17 cellular contexts compared by ENCODE assay signal in the genomic region with DNA sequence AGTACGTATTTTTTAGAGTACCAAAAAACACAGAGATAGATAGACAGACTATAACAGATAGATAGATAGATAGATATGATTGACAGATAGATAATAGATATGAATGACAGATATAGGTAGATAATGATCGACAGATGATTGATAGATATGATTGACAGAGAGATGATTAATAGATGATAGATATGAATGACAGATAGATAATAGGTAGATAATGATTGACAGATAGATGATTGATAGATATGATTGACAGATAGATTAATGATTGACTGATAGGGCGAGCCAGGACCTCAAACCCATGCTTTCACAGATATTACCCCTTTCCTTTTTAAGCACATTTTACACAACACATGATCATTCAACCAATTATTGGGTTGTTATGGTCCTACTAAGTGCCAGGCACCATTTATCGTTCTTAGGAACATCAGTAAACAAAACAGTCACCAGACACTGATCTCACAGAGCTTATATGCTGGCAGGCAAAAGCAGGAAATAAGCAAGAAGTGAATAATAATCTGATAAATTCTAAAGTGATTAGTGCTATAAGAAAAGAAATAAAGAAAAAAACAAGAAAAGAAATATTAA. TPM values are rescaled to one million over a fixed set of nuclear protein-coding genes. Genes with fewer than 3 reads are reported as not detected.
DNase-seq lines count a peak whose midpoint lies in the region; ATAC-seq, FAIRE-seq and TF ChIP-seq lines count a peak whose summit lies in the region.
"Had no signal": no experiment of that assay in that cellular context is flagged by ENCODE, and none has a peak within 500 bp of the region (broad histone marks: within the 10 kb centered on the region; RNA-seq: fewer than 3 reads in every experiment).

No MANE protein-coding gene starts in this region.

- H3K36me3 ChIP-seq in HepG2 (replicated peaks in 1 of 2; ENCODE audit: control insufficient read depth in 1 of 2, insufficient read depth in 2 of 2, low read length in 2 of 2) (no peaks in the 10 kb centered on the region), right lobe of liver (no peaks in the 10 kb centered on the region), K562 (ENCODE audit: control insufficient read depth, insufficient read depth, low read length) (no peaks in the 10 kb centered on the region), spleen (no peaks in the 10 kb centered on the region)
- H3K36me3 ChIP-seq: BLaER1 had no signal

- no peak overlapping the region for H3K27ac ChIP-seq in HepG2 (ENCODE audit: extremely low read length, insufficient read depth, low read length)
- H3K27ac ChIP-seq in right lobe of liver: no peak overlapping the region
- H3K27ac ChIP-seq in K562 (ENCODE audit: extremely low read depth, low read depth, low read length): no peak overlapping the region
- H3K27ac ChIP-seq in spleen: peak overlapping the region in 6 of 8 donors; percentile 27 to 70 (median 50)
- H3K27ac ChIP-seq: BLaER1 had no signal

- in situ Hi-C loops in HepG2 (cut with HindIII; ENCODE audit: extremely low pct_ligation_motif_present, low pct_unique_long_range_greater_than_20kb) (no loop called here), K562 (cut with MboI) (loop anchor here (25.0 kb wide), 1 partner anchor 1415 kb away; no protein-coding TSS in a partner anchor)

- POLR2A ChIA-PET in HepG2 (lab: Yijun Ruan, JAX): no interaction called here
- POLR2A ChIA-PET in K562 (lab: Yijun Ruan, JAX): no interaction called here

- no peaks in the 10 kb centered on the region for H4K20me1 ChIP-seq in HepG2 (ENCODE audit: insufficient read depth, low read length)
- no peaks in the 10 kb centered on the region for H4K20me1 ChIP-seq in K562 (replicated peaks; ENCODE audit: control insufficient read depth, insufficient read depth, low read length)

- FAIRE-seq in HepG2 (lab: Jason Lieb, UNC) (no peak), K562 (lab: Jason Lieb, UNC) (no peak)
- FAIRE-seq: GM19239 had no signal

- no peak for TF ChIP-seq RAD21 in HepG2 (CRISPR knock-in tag; IDR thresholded peaks at IDR 0.05)
- TF ChIP-seq RAD21 in K562 (CRISPR knock-in tag; conservative IDR thresholded peaks at IDR 0.05 in 1 of 2, IDR thresholded peaks at IDR 0.05 in 1 of 2): no peak

- TF ChIP-seq EP300 in HepG2 (IDR thresholded peaks at IDR 0.05; ENCODE audit: low read depth in 2 of 2, low read length in 2 of 2): no peak
- no peak for TF ChIP-seq EP300 in HepG2 (CRISPR knock-in tag; IDR thresholded peaks at IDR 0.05; ENCODE audit: borderline replicate concordance)
- TF ChIP-seq EP300 in K562 (IDR thresholded peaks at IDR 0.05; ENCODE audit: low read length): no peak

- WGBS in HepG2 (ENCODE audit: low lambda C conversion rate): 23% methylated on average over 4 of the region's 4 CpGs
- 74% methylated on average over 4 of the region's 4 CpGs for WGBS in right lobe of liver (ENCODE audit: insufficient coverage, low coverage, low lambda C conversion rate, missing lambda C conversion rate)
- 1% methylated on average over 4 of the region's 4 CpGs for WGBS in K562 (ENCODE audit: insufficient coverage, low coverage, missing lambda C conversion rate)
- 73 to 85% (median 79%) methylated on average over 4 of the region's 4 CpGs for WGBS in spleen, 5 donors

- H3K4me1 ChIP-seq in HepG2 (ENCODE audit: insufficient read depth, low read length) (peaks cover 34% of the 10 kb centered on the region), right lobe of liver (peaks cover 0 to 21% (median 9%) of the 10 kb centered on the region in 4 donors), K562 (replicated peaks in 1 of 2; ENCODE audit: control insufficient read depth in 2 of 2, insufficient read depth in 2 of 2, low read length in 2 of 2) (no peaks in the 10 kb centered on the region), spleen (peaks cover 10 to 73% (median 46%) of the 10 kb centered on the region in 6 donors)
- H3K4me1 ChIP-seq: BLaER1 had no signal

- CTCF ChIA-PET in HepG2 (lab: Yijun Ruan, JAX; ENCODE audit: low intra/inter-chr PET ratio, low total read pairs) (no interaction called here), K562 (lab: Yijun Ruan, JAX; ENCODE audit: low intra/inter-chr PET ratio) (no interaction called here)

- no peak for ATAC-seq in HepG2
- ATAC-seq in right lobe of liver: no peak
- no peak for ATAC-seq in K562
- ATAC-seq in GM18520 (IDR thresholded peaks at IDR 0.05; ENCODE audit: unreplicated experiment): no peak
- ATAC-seq in GM21381 (IDR thresholded peaks at IDR 0.05; ENCODE audit: unreplicated experiment): no peak
- ATAC-seq: GM23338, HCT116 had no signal

- H3K9ac ChIP-seq in HepG2 (ENCODE audit: insufficient read depth, low read depth, low read length) (no peak overlapping the region), K562 (ENCODE audit: insufficient read depth in 1 of 2, low read depth in 2 of 2, low read length in 2 of 2) (no peak overlapping the region)
- H3K9ac ChIP-seq: BLaER1 had no signal

- no peak overlapping the region for H3K4me3 ChIP-seq in HepG2 (replicated peaks in 1 of 3; ENCODE audit: insufficient read depth in 1 of 3, low read depth in 2 of 3, low read length in 3 of 3)
- H3K4me3 ChIP-seq in right lobe of liver: no peak overlapping the region
- H3K4me3 ChIP-seq in K562: no peak overlapping the region
- H3K4me3 ChIP-seq in spleen: no peak overlapping the region
- H3K4me3 ChIP-seq: BLaER1, GM23338 had no signal

- H3K79me2 ChIP-seq in HepG2 (ENCODE audit: insufficient read depth, low read length): no peaks in the 10 kb centered on the region
- no peaks in the 10 kb centered on the region for H3K79me2 ChIP-seq in K562 (ENCODE audit: control insufficient read depth, insufficient read depth, low read length)

- H3K27me3 ChIP-seq in HepG2 (ENCODE audit: control insufficient read depth in 1 of 2, insufficient read depth in 2 of 2, low read length in 2 of 2) (peaks cover 0 to 1% of the 10 kb centered on the region in 2 experiments; a peak in 2 of 5 replicates), right lobe of liver (no peaks in the 10 kb centered on the region), K562 (ENCODE audit: control insufficient read depth in 2 of 2, insufficient read depth in 2 of 2, low read length in 2 of 2) (peaks cover 0 to 8% of the 10 kb centered on the region in 2 experiments; a peak in 3 of 5 replicates), spleen (replicated peaks in 1 of 7) (peaks cover 0 to 36% (median under 1%) of the 10 kb centered on the region in 7 donors)

- TF ChIP-seq POLR2A in HepG2 (IDR thresholded peaks at IDR 0.05; ENCODE audit: insufficient read depth in 1 of 2, low read depth in 2 of 2, low read length in 2 of 2) (no peak), right lobe of liver (IDR thresholded peaks at IDR 0.05) (no peak), K562 (conservative IDR thresholded peaks at IDR 0.05) (no peak), spleen (IDR thresholded peaks at IDR 0.05) (no peak)

- H3K9me3 ChIP-seq in HepG2 (ENCODE audit: low read length): no peaks in the 10 kb centered on the region
- no peaks in the 10 kb centered on the region for H3K9me3 ChIP-seq in right lobe of liver
- H3K9me3 ChIP-seq in K562 (replicated peaks; ENCODE audit: control insufficient read depth, insufficient read depth, low read depth, low read length): no peaks in the 10 kb centered on the region
- H3K9me3 ChIP-seq in spleen: no peaks in the 10 kb centered on the region
- H3K9me3 ChIP-seq: BLaER1 had no signal

- H3K4me2 ChIP-seq in HepG2 (ENCODE audit: low read depth, low read length) (no peak overlapping the region), K562 (ENCODE audit: insufficient read depth, low read length) (no peak overlapping the region)
- H3K4me2 ChIP-seq: BLaER1, GM23338 had no signal

- TF ChIP-seq CTCF in HepG2 (CRISPR knock-in tag; IDR thresholded peaks at IDR 0.05): no peak
- TF ChIP-seq CTCF in right lobe of liver (IDR thresholded peaks at IDR 0.05): no peak
- no peak for TF ChIP-seq CTCF in K562 (IDR thresholded peaks at IDR 0.05 in 2 of 3, conservative IDR thresholded peaks at IDR 0.05 in 1 of 3; ENCODE audit: insufficient read depth in 2 of 3, low read depth in 1 of 3, low read length in 3 of 3)
- TF ChIP-seq CTCF in spleen (IDR thresholded peaks at IDR 0.05 in 8 of 11, conservative IDR thresholded peaks at IDR 0.05 in 3 of 11): no peak

- BruUV-seq in HepG2 (replicated peaks; lab: Mats Ljungman, UMichigan): no TSS peak
- BruUV-seq in K562 (replicated peaks; lab: Mats Ljungman, UMichigan): no TSS peak

- no peaks in the 10 kb centered on the region for H3K9me1 ChIP-seq in K562 (ENCODE audit: control insufficient read depth, insufficient read depth, low read length)

- DNase-seq in HepG2 (ENCODE audit: low spot score) (no peak), right lobe of liver (no peak), K562 (ENCODE audit: extremely low read depth in 1 of 4, low spot score in 3 of 4) (no peak), spleen (no peak), anterior cingulate cortex (lab: John Stamatoyannopoulos, UW) (no peak)
- DNase-seq: 8988T; CD4-positive, alpha-beta memory T cell; DMS153; DMS79; GDM1; H7 had no signal

- intact Hi-C loops in HepG2 (cut with micrococcal nuclease; ENCODE audit: unreplicated experiment) (no loop called here), right lobe of liver (cut with DNase I) (no loop called here), K562 (cut with micrococcal nuclease) (no loop called here), spleen (cut with DNase I; ENCODE audit: low total_unique reads) (no loop called here)

- H2AFZ ChIP-seq in HepG2 (ENCODE audit: low read length): no peak overlapping the region
- no peak overlapping the region for H2AFZ ChIP-seq in K562 (ENCODE audit: low read depth, low read length)
- H2AFZ ChIP-seq: GM23338 had no signal

RNA-seq across cellular contexts. Expression of a gene that starts 11.6 kb away (rescaled TPM):
- total RNA-seq in HepG2 (2016; rRNA removed; fragmentation: Illumina TruSeq; extraction: Trizol) (0.11 and 0.18 TPM in 2 replicates), right lobe of liver (10 to 100 TPM; 16.6 to 32.3 (median 22.5) TPM), K562 (2014; rRNA removed) (not detected in 2 replicates), K562 (2014; rRNA removed; fragmentation: Illumina TruSeq; extraction: Trizol) (not detected in 2 replicates), K562 (2015; rRNA removed; fragmentation: Illumina TruSeq; extraction: Trizol) (not detected in 2 replicates), K562 (2021) (0.04 and 0.09 TPM in 2 replicates), spleen (100 to 1,000 TPM; 140 to 295 (median 194) TPM)
- total RNA-seq in HepG2 (2016; cell fraction: cytosol; rRNA removed; fragmentation: Illumina TruSeq; extraction: Trizol; ENCODE audit: low read depth): not detected in 2 replicates
- 0.06 and 0.27 TPM in 2 replicates for total RNA-seq in HepG2 (2016; cell fraction: insoluble cytoplasmic fraction; rRNA removed; fragmentation: Illumina TruSeq; extraction: Trizol)
- total RNA-seq in HepG2 (2016; cell fraction: membrane; rRNA removed; fragmentation: Illumina TruSeq; extraction: Trizol): 0.03 and 0.09 TPM in 2 replicates
- total RNA-seq in HepG2 (2016; cell fraction: nucleus; rRNA removed; fragmentation: Illumina TruSeq; extraction: Trizol): 0.13 and 0.25 TPM in 2 replicates
- polyA plus RNA-seq in HepG2 (2011; rRNA removed) (0.08 and 0.14 TPM in 2 replicates), K562 (2011; rRNA removed) (not detected in 2 replicates), K562 (2014; fragmentation: Illumina TruSeq; extraction: Trizol) (not detected in 2 replicates), K562 (2014; fragmentation: Nextera tagmentation; extraction: Ambion mirVana) (not detected), K562 (2014; rRNA removed) (not detected in 2 replicates), spleen (10 to 100 TPM; 18.7 to 53.2 (median 27.3) TPM)
- 0.04 and 0.10 TPM in 2 replicates for polyA plus RNA-seq in HepG2 (2011; cell fraction: cytosol; rRNA removed)
- polyA plus RNA-seq in HepG2 (2011; cell fraction: nucleus; rRNA removed): 0.14 and 0.24 TPM in 2 replicates
- polyA plus RNA-seq in HepG2 (2012): 0.11 and 0.28 TPM in 2 replicates
- not detected in 2 replicates for polyA plus RNA-seq in HepG2 (2016; cell fraction: cytosol; fragmentation: Illumina TruSeq; extraction: Trizol; ENCODE audit: low read depth)
- 0.26 and 0.32 TPM in 2 replicates for polyA plus RNA-seq in HepG2 (2016; cell fraction: insoluble cytoplasmic fraction; fragmentation: Illumina TruSeq; extraction: Trizol; ENCODE audit: low read depth)
- 0.05 and 0.07 TPM in 2 replicates for polyA plus RNA-seq in HepG2 (2016; cell fraction: membrane; fragmentation: Illumina TruSeq; extraction: Trizol; ENCODE audit: low read depth)
- polyA plus RNA-seq in HepG2 (2016; cell fraction: nucleus; fragmentation: Illumina TruSeq; extraction: Trizol; ENCODE audit: insufficient read depth, low read depth): 0.39 and 0.52 TPM in 2 replicates
- polyA minus RNA-seq in HepG2 (2011; rRNA and poly(A)+ RNA removed; ENCODE audit: low replicate concordance): 0.06 and 0.98 TPM in 2 replicates
- polyA minus RNA-seq in HepG2 (2011; cell fraction: cytosol; rRNA and poly(A)+ RNA removed): 0.18 and 0.20 TPM in 2 replicates
- 0.12 and 0.13 TPM in 2 replicates for polyA minus RNA-seq in HepG2 (2011; cell fraction: nucleus; rRNA and poly(A)+ RNA removed)
- total RNA-seq in K562 (2011; cell fraction: chromatin; rRNA removed; ENCODE audit: low replicate concordance): not detected in 2 replicates
- total RNA-seq in K562 (2011; cell fraction: nucleolus; rRNA removed): not detected in 2 replicates
- not detected in 2 replicates for total RNA-seq in K562 (2011; cell fraction: nucleoplasm; rRNA removed)
- not detected in 2 replicates for polyA plus RNA-seq in K562 (2011; cell fraction: cytosol; rRNA removed)
- not detected in 2 replicates for polyA plus RNA-seq in K562 (2011; cell fraction: nucleus; rRNA removed)
- polyA plus RNA-seq in K562 (2012): 0.03 TPM in 1 of 2 replicates, not detected in the other
- polyA minus RNA-seq in K562 (2011; rRNA and poly(A)+ RNA removed): not detected in 2 replicates
- not detected in 2 replicates for polyA minus RNA-seq in K562 (2011; cell fraction: cytosol; rRNA and poly(A)+ RNA removed)
- polyA minus RNA-seq in K562 (2011; cell fraction: nucleus; rRNA and poly(A)+ RNA removed): not detected in 2 replicates

Comparison
In these comparisons a context has a peak if more than half of its experiments do, and no peak if none do; other contexts are left out.
1. RNA of a gene that starts 11.6 kb away (total RNA-seq): 140 to 295 TPM in spleen and 16.6 to 32.3 TPM in right lobe of liver; 0.03 to 0.27 TPM in HepG2 and 0.04 to 0.09 TPM in K562; every median in the first group is over 10 times any median in the second.
2. H3K27ac ChIP-seq: peak in spleen (6 of 8); none in HepG2 (single experiment), right lobe of liver (0 of 3) and K562 (single experiment).